Comparison of ENCODE assay signal across 25 cellular contexts in genomic region chr4:4753643-4754042, GRCh38.
"Had no signal": no experiment of that assay in that cellular context is flagged by ENCODE, and none has a peak within 500 bp of the region (broad histone marks: within the 10 kb centered on the region; RNA-seq: fewer than 3 reads in every experiment).

No MANE protein-coding gene starts in this region.

- H3K27ac Mint-ChIP-seq: natural killer cell treated with Interleukin-12 subunit alpha and Interleukin-12 subunit beta and Interleukin-15 and Interleukin-18, amount 100 ng/mL, for 72 hours had no signal

- H3K36me3 ChIP-seq: esophagus muscularis mucosa, gastroesophageal sphincter, heart left ventricle, left lung, spleen, suprapubic skin, vagina had no signal

- H3K79me2 ChIP-seq: hepatocyte had no signal

- ATAC-seq: foreskin keratinocyte; gastroesophageal sphincter; heart left ventricle; left cardiac atrium; left lung; natural killer cell treated with Interleukin-12 subunit alpha and Interleukin-12 subunit beta and Interleukin-15 and Interleukin-18, amount 100 ng/mL, for 72 hours; psoas muscle; right cardiac atrium; stimulated activated naive CD8-positive, alpha-beta T cell treated with anti-CD3 and anti-CD28 coated beads, Interleukin-15, amount 100 ng/mL, for 72 hours had no signal

- H3K4me3 Mint-ChIP-seq: naive B cell; natural killer cell treated with Interleukin-12 subunit alpha and Interleukin-12 subunit beta and Interleukin-15 and Interleukin-18, amount 100 ng/mL, for 72 hours; stimulated activated naive CD8-positive, alpha-beta T cell treated with anti-CD3 and anti-CD28 coated beads, Interleukin-15, amount 100 ng/mL, for 72 hours had no signal

- DNase-seq: dermis blood vessel endothelial cell; effector memory CD4-positive, alpha-beta T cell; foreskin keratinocyte; heart left ventricle; left cardiac atrium; left lung; naive B cell; nucleus accumbens; psoas muscle; right cardiac atrium; spleen; stimulated activated CD4-positive, alpha-beta T cell treated with anti-CD3 and anti-CD28 coated beads, Interleukin-4, amount 100 ng/mL, for 4 hours; stimulated activated naive CD4-positive, alpha-beta T cell; stimulated activated naive CD8-positive, alpha-beta T cell treated with anti-CD3 and anti-CD28 coated beads, Interleukin-15, amount 100 ng/mL, for 72 hours; trophoblast cell had no signal

- H3K9me3 ChIP-seq: esophagus muscularis mucosa, gastroesophageal sphincter, heart left ventricle, left lung, psoas muscle, spleen, suprapubic skin, vagina had no signal

- H3K9me3 Mint-ChIP-seq: natural killer cell treated with Interleukin-12 subunit alpha and Interleukin-12 subunit beta and Interleukin-15 and Interleukin-18, amount 100 ng/mL, for 72 hours had no signal

- H3K4me1 ChIP-seq: esophagus muscularis mucosa, foreskin keratinocyte, gastroesophageal sphincter, heart left ventricle, left lung, psoas muscle, suprapubic skin had no signal

- H2AFZ ChIP-seq: hepatocyte had no signal

- H3K36me3 Mint-ChIP-seq: naive B cell; natural killer cell treated with Interleukin-12 subunit alpha and Interleukin-12 subunit beta and Interleukin-15 and Interleukin-18, amount 100 ng/mL, for 72 hours had no signal

- H3K4me3 ChIP-seq: coronary artery, esophagus muscularis mucosa, gastroesophageal sphincter, heart left ventricle, hepatocyte, left lung, psoas muscle, skin epidermis, spleen, suprapubic skin, vagina had no signal

- H3K27me3 ChIP-seq: esophagus muscularis mucosa, foreskin keratinocyte, gastroesophageal sphincter, hepatocyte, vagina had no signal

- H3K27ac ChIP-seq: coronary artery, esophagus muscularis mucosa, foreskin keratinocyte, gastroesophageal sphincter, heart left ventricle, hepatocyte, left lung, psoas muscle, skin epidermis, spleen, suprapubic skin, vagina had no signal

- FAIRE-seq: endothelial cell of umbilical vein, islet of Langerhans had no signal

- H3K4me1 Mint-ChIP-seq: naive B cell; stimulated activated naive CD8-positive, alpha-beta T cell treated with anti-CD3 and anti-CD28 coated beads, Interleukin-15, amount 100 ng/mL, for 72 hours had no signal
